ENCODE assay signal across 15 cellular contexts in the genomic region with DNA sequence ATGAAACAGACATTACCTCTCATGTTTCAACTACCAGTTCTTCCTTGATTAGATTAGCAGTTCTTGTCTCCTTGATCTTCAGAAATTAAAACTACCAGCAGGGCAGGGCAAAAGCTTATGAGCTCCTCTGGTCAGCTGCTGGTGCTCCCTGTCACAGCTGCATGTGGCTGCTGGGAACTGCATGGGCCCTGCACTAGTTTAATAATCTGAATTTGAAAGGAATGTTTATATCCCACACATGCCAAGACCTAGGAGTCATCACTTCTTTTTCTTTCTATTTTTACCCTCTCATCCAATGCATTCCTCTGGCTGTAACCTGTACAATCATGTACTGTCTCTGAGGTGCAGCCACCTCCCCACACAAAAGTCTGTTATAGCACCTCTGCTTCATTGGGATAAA.
DNase-seq lines count a peak whose midpoint lies in the region; ATAC-seq, FAIRE-seq and TF ChIP-seq lines count a peak whose summit lies in the region.
"Had no signal": no experiment of that assay in that cellular context is flagged by ENCODE, and none has a peak within 500 bp of the region (broad histone marks: within the 10 kb centered on the region; RNA-seq: fewer than 3 reads in every experiment).

No MANE protein-coding gene starts in this region.

- H3K9me2 ChIP-seq in Karpas-422 (replicated peaks; ENCODE audit: insufficient read depth, low read length): no peaks in the 10 kb centered on the region

- POLR2A ChIA-PET in RWPE1 (lab: Yijun Ruan, JAX; ENCODE audit: low non-redundant PET): no interaction called here
- POLR2A ChIA-PET in HepG2 (lab: Yijun Ruan, JAX): no interaction called here

- DNase-seq in GM04504 (ENCODE audit: low read depth) (peak; percentile 50), RWPE1 (ENCODE audit: low spot score) (peak; percentile 71), epithelial cell of proximal tubule (ENCODE audit: low read depth) (peak; percentile 64), osteoblast (ENCODE audit: insufficient read length, low spot score, missing footprints) (peak; percentile 63), Karpas-422 (no peak), HepG2 (ENCODE audit: low spot score) (no peak)
- DNase-seq in effector memory CD4-positive, alpha-beta T cell: no peak
- DNase-seq: activated CD4-positive, alpha-beta T cell treated with anti-CD3 and anti-CD28 coated beads, Interleukin-2, amount 50 U/mL, for 4 hours; activated naive CD4-positive, alpha-beta T cell; immature natural killer cell; Kasumi-1; NCI-H446; stimulated activated CD4-positive, alpha-beta T cell treated with anti-CD3 and anti-CD28 coated beads, Interleukin-4, amount 100 ng/mL, for 1 hour had no signal

- intact Hi-C loops in HepG2 (cut with micrococcal nuclease; ENCODE audit: unreplicated experiment): no loop called here

- H4K20me1 ChIP-seq in osteoblast (ENCODE audit: insufficient read depth, low read length) (no peaks in the 10 kb centered on the region), Karpas-422 (ENCODE audit: insufficient read depth, low read depth, low read length) (no peaks in the 10 kb centered on the region), HepG2 (ENCODE audit: insufficient read depth, low read length) (no peaks in the 10 kb centered on the region)

- in situ Hi-C loops in HepG2 (cut with HindIII; ENCODE audit: extremely low pct_ligation_motif_present, low pct_unique_long_range_greater_than_20kb): no loop called here

- H3K9me3 ChIP-seq in osteoblast (ENCODE audit: low read depth, low read length): no peaks in the 10 kb centered on the region
- no peaks in the 10 kb centered on the region for H3K9me3 ChIP-seq in effector memory CD4-positive, alpha-beta T cell (ENCODE audit: control insufficient read depth, low read length)
- H3K9me3 ChIP-seq in Karpas-422 (ENCODE audit: low read length): no peaks in the 10 kb centered on the region
- no peaks in the 10 kb centered on the region for H3K9me3 ChIP-seq in HepG2 (ENCODE audit: low read length)

- H3K36me3 ChIP-seq in osteoblast (ENCODE audit: insufficient read depth, low read length): no peaks in the 10 kb centered on the region
- H3K36me3 ChIP-seq in effector memory CD4-positive, alpha-beta T cell (ENCODE audit: control insufficient read depth, insufficient read depth, low read length): no peaks in the 10 kb centered on the region
- no peaks in the 10 kb centered on the region for H3K36me3 ChIP-seq in Karpas-422 (ENCODE audit: insufficient read depth, low read length)
- H3K36me3 ChIP-seq in HepG2 (replicated peaks in 1 of 2; ENCODE audit: control insufficient read depth in 1 of 2, insufficient read depth in 2 of 2, low read length in 2 of 2): no peaks in the 10 kb centered on the region

- no peaks in the 10 kb centered on the region for H3K79me2 ChIP-seq in osteoblast (ENCODE audit: insufficient read depth, low read length)
- H3K79me2 ChIP-seq in Karpas-422 (ENCODE audit: low read length): no peaks in the 10 kb centered on the region
- H3K79me2 ChIP-seq in HepG2 (ENCODE audit: insufficient read depth, low read length): no peaks in the 10 kb centered on the region

- no TSS peak for BruUV-seq in HepG2 (replicated peaks; lab: Mats Ljungman, UMichigan)

- H2AFZ ChIP-seq in osteoblast (ENCODE audit: low read length) (no peak overlapping the region), Karpas-422 (ENCODE audit: low read length) (no peak overlapping the region), HepG2 (ENCODE audit: low read length) (no peak overlapping the region)

- peaks cover 37% of the 10 kb centered on the region for H3K4me1 ChIP-seq in osteoblast (ENCODE audit: insufficient read depth, low read length)
- no peaks in the 10 kb centered on the region for H3K4me1 ChIP-seq in effector memory CD4-positive, alpha-beta T cell (ENCODE audit: control insufficient read depth, insufficient read depth, low read length, poor library complexity, severe bottlenecking)
- no peaks in the 10 kb centered on the region for H3K4me1 ChIP-seq in Karpas-422 (ENCODE audit: low read length)
- no peaks in the 10 kb centered on the region for H3K4me1 ChIP-seq in HepG2 (ENCODE audit: insufficient read depth, low read length)

- no peak for TF ChIP-seq CTCF in RWPE1 (conservative IDR thresholded peaks at IDR 0.05; ENCODE audit: low read depth)
- no peak for TF ChIP-seq CTCF in epithelial cell of proximal tubule (conservative IDR thresholded peaks at IDR 0.05; ENCODE audit: low read depth, low read length)
- no peak for TF ChIP-seq CTCF in osteoblast (IDR thresholded peaks at IDR 0.05; ENCODE audit: extremely low read depth, low read depth, low read length)
- TF ChIP-seq CTCF in HepG2 (CRISPR knock-in tag; IDR thresholded peaks at IDR 0.05): no peak

- no peak overlapping the region for H3K9ac ChIP-seq in Karpas-422 (ENCODE audit: low read length)
- H3K9ac ChIP-seq in HepG2 (ENCODE audit: insufficient read depth, low read depth, low read length): no peak overlapping the region

- no peak for TF ChIP-seq RAD21 in HepG2 (CRISPR knock-in tag; IDR thresholded peaks at IDR 0.05)

- H3K4me3 ChIP-seq in epithelial cell of proximal tubule (ENCODE audit: low read depth, low read length): no peak overlapping the region
- no peak overlapping the region for H3K4me3 ChIP-seq in osteoblast (ENCODE audit: insufficient read depth, low read length)
- H3K4me3 ChIP-seq in effector memory CD4-positive, alpha-beta T cell (ENCODE audit: insufficient read depth, low read depth, low read length, poor library complexity, severe bottlenecking): no peak overlapping the region
- no peak overlapping the region for H3K4me3 ChIP-seq in Karpas-422 (ENCODE audit: low read length)
- no peak overlapping the region for H3K4me3 ChIP-seq in HepG2 (replicated peaks in 1 of 3; ENCODE audit: insufficient read depth in 1 of 3, low read depth in 2 of 3, low read length in 3 of 3)

- TF ChIP-seq POLR2A in HepG2 (IDR thresholded peaks at IDR 0.05; ENCODE audit: insufficient read depth in 1 of 2, low read depth in 2 of 2, low read length in 2 of 2): no peak

- FAIRE-seq in HepG2 (lab: Jason Lieb, UNC): no peak
- FAIRE-seq: GM18507 had no signal

- no peaks in the 10 kb centered on the region for H3K27me3 ChIP-seq in osteoblast (ENCODE audit: insufficient read depth, low read length)
- H3K27me3 ChIP-seq in effector memory CD4-positive, alpha-beta T cell (replicated peaks; ENCODE audit: control insufficient read depth, insufficient read depth, low read length, poor library complexity, severe bottlenecking): no peaks in the 10 kb centered on the region
- H3K27me3 ChIP-seq in Karpas-422 (ENCODE audit: low read length): no peaks in the 10 kb centered on the region
- H3K27me3 ChIP-seq in HepG2 (ENCODE audit: control insufficient read depth in 1 of 2, insufficient read depth in 2 of 2, low read length in 2 of 2): no peaks in the 10 kb centered on the region; a peak in 1 of 5 replicates

- H3K27ac ChIP-seq in RWPE1 (peak overlapping the region; percentile 55; the same call in 1 of the 2 replicates), osteoblast (ENCODE audit: low read depth, low read length) (peak overlapping the region; percentile 67), Karpas-422 (ENCODE audit: low read length) (no peak overlapping the region), HepG2 (ENCODE audit: extremely low read length, insufficient read depth, low read length) (no peak overlapping the region)
- no peak overlapping the region for H3K27ac ChIP-seq in effector memory CD4-positive, alpha-beta T cell (ENCODE audit: insufficient read depth, low read length, poor library complexity, severe bottlenecking)

- TF ChIP-seq EP300 in HepG2 (IDR thresholded peaks at IDR 0.05; ENCODE audit: low read depth in 2 of 2, low read length in 2 of 2): no peak
- TF ChIP-seq EP300 in HepG2 (CRISPR knock-in tag; IDR thresholded peaks at IDR 0.05; ENCODE audit: borderline replicate concordance): no peak

- no peak for ATAC-seq in HepG2
- ATAC-seq in HG03378 (IDR thresholded peaks at IDR 0.05; ENCODE audit: unreplicated experiment): no peak

- H3K4me2 ChIP-seq in osteoblast (ENCODE audit: insufficient read depth, low read length): peak overlapping the region; percentile 24
- no peak overlapping the region for H3K4me2 ChIP-seq in Karpas-422 (ENCODE audit: low read depth, low read length, poor library complexity, severe bottlenecking)
- no peak overlapping the region for H3K4me2 ChIP-seq in HepG2 (ENCODE audit: low read depth, low read length)

- CTCF ChIA-PET in RWPE1 (lab: Yijun Ruan, JAX) (no interaction called here), HepG2 (lab: Yijun Ruan, JAX; ENCODE audit: low intra/inter-chr PET ratio, low total read pairs) (no interaction called here)

TF ChIP-seq in HepG2, 621 proteins besides CTCF, POLR2A, EP300 and RAD21:
- TF ChIP-seq GFI1 (CRISPR knock-in tag; IDR thresholded peaks at IDR 0.05; ENCODE audit: borderline replicate concordance): no peak
- TF ChIP-seq SKI (IDR thresholded peaks at IDR 0.05; ENCODE audit: partially characterized antibody): no peak
- no peak for TF ChIP-seq HNF4A (CRISPR knock-in tag; IDR thresholded peaks at IDR 0.05)

Comparison
In these comparisons a context has a peak if more than half of its experiments do, and no peak if none do; other contexts are left out.
1. DNase-seq: peak in GM04504 (single experiment), RWPE1 (single experiment), epithelial cell of proximal tubule (single experiment) and osteoblast (single experiment); none in effector memory CD4-positive, alpha-beta T cell (0 of 3), Karpas-422 (single experiment) and HepG2 (single experiment).
2. H3K27ac ChIP-seq: peak in RWPE1 (single experiment) and osteoblast (single experiment); none in effector memory CD4-positive, alpha-beta T cell (single experiment), Karpas-422 (single experiment) and HepG2 (single experiment).